Comparison of ENCODE assay signal across 31 cellular contexts in genomic region chr12:57185906-57186508, GRCh38. TPM values are rescaled to one million over a fixed set of nuclear protein-coding genes. Genes with fewer than 3 reads are reported as not detected.
"Had no signal": no experiment of that assay in that cellular context is flagged by ENCODE, and none has a peak within 500 bp of the region (broad histone marks: within the 10 kb centered on the region; RNA-seq: fewer than 3 reads in every experiment).

No MANE protein-coding gene starts in this region.

- H3K4me1 ChIP-seq: neural progenitor cell, right lobe of liver, uterus had no signal

- H3K36me3 ChIP-seq: neural progenitor cell, uterus had no signal

- H3K9me3 ChIP-seq: lower lobe of right lung, ovary, right atrium auricular region, right lobe of liver, tibial nerve, uterus had no signal

- H3K79me2 ChIP-seq: hepatocyte had no signal

- ATAC-seq: lower lobe of right lung; naive thymus-derived CD8-positive, alpha-beta T cell; stimulated activated memory B cell treated with anti-CD40 and anti-IgM and Interleukin-4, amounts not matched to agents 10 μg/mL and 1 μg/mL and 100 μg/mL, for 72 hours; stimulated activated naive CD8-positive, alpha-beta T cell treated with anti-CD3 and anti-CD28 coated beads, Interleukin-15, amount 100 ng/mL, for 72 hours had no signal

- H2AFZ ChIP-seq: hepatocyte, neural progenitor cell had no signal

- H3K9ac ChIP-seq: neural progenitor cell had no signal

- DNase-seq: islet precursor cell; lower lobe of right lung; mammary epithelial cell; mesenchymal stem cell; naive thymus-derived CD8-positive, alpha-beta T cell; ovary; right lobe of liver; stimulated activated CD4-positive, alpha-beta T cell treated with anti-CD3 and anti-CD28 coated beads, Interleukin-1b, Interleukin-23, amount 100 ng/mL, for 48 hours; stimulated activated CD4-positive, alpha-beta T cell treated with anti-CD3 and anti-CD28 coated beads, Interleukin-2, amount 100 ng/mL, for 48 hours; stimulated activated CD4-positive, alpha-beta T cell treated with anti-CD3 and anti-CD28 coated beads, Interleukin-4, amount 100 ng/mL, for 4 hours; stimulated activated CD8-positive, alpha-beta memory T cell treated with anti-CD3 and anti-CD28 coated beads, Interleukin-4, amount 100 ng/mL, for 48 hours; stimulated activated naive CD4-positive, alpha-beta T cell treated with Interleukin-2 at 50 U/mL for 16 hours; stimulated activated naive CD8-positive, alpha-beta T cell treated with anti-CD3 and anti-CD28 coated beads, Interleukin-15, amount 100 ng/mL, for 72 hours; uterus had no signal

- H3K27ac ChIP-seq: hepatocyte, lower lobe of right lung, neural progenitor cell, ovary, right atrium auricular region, right lobe of liver, tibial nerve, uterus had no signal

- H3K4me2 ChIP-seq: hepatocyte, neural progenitor cell, smooth muscle cell had no signal

- H3K4me3 ChIP-seq: hepatocyte, lower lobe of right lung, neural progenitor cell, ovary, right atrium auricular region, right lobe of liver, smooth muscle cell, tibial nerve, uterus had no signal

- H3K27me3 ChIP-seq: hepatocyte, neural progenitor cell, ovary, right atrium auricular region, right lobe of liver, tibial nerve, uterus had no signal

RNA-seq across cellular contexts. Expression of gene NXPH4, which starts 30.6 kb away (rescaled TPM):
- total RNA-seq: liver, lower lobe of right lung, skeletal muscle tissue, ureter had no signal
- polyA plus RNA-seq: naive thymus-derived CD8-positive, alpha-beta T cell had no signal

RNA-seq across cellular contexts. Expression of gene LRP1-AS, which starts 38.6 kb away (rescaled TPM):
- total RNA-seq: hepatocyte; kidney epithelial cell; liver; lower lobe of right lung; mammary epithelial cell; mucosa of gallbladder; naive thymus-derived CD8-positive, alpha-beta T cell; omental fat pad; ovary; progenitor cell of endocrine pancreas; pulmonary artery endothelial cell; renal cortical epithelial cell; right atrium auricular region; right lobe of liver; smooth muscle cell; temporal lobe; tibial nerve; ureter; uterus had no signal
- polyA plus RNA-seq: liver; mammary epithelial cell; naive thymus-derived CD8-positive, alpha-beta T cell; ovary; smooth muscle cell; thymus had no signal
